Comparison of ENCODE assay signal across 16 cellular contexts in the genomic region with DNA sequence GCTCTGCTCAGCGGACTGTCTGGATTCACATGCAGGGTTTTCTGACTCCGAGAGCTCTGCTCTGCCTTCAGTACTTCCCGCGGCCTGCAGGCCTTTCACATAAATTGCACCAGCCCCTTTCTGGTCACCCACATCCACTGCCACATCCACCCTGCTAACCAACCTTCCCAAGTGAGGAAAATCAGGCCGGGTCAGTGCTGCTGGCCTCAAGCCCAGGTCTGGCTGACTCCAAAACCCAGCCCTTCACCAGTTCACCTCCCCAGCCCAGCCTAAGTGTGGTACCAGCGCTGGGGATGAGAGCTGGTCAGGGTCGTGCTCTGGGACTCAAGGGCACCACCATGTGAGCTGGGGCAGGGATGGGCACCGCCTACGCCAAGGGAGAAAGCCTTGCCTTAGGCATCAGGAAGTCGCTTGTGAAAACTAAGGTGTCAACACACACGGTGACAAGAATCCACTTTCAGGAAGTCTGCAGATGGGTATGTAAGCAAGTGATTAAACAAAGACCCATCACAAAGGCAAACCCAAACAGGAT. TPM values are rescaled to one million over a fixed set of nuclear protein-coding genes. Genes with fewer than 3 reads are reported as not detected.
DNase-seq lines count a peak whose midpoint lies in the region; ATAC-seq and TF ChIP-seq lines count a peak whose summit lies in the region.
"Had no signal": no experiment of that assay in that cellular context is flagged by ENCODE, and none has a peak within 500 bp of the region (broad histone marks: within the 10 kb centered on the region; RNA-seq: fewer than 3 reads in every experiment).

No MANE protein-coding gene starts in this region.

- WGBS in mesodermal cell (ENCODE audit: insufficient coverage in 2 of 2), 2 experiments: 89 to 96% methylated on average over 8 to 9 of the region's 11 CpGs

- H3K36me3 Mint-ChIP-seq in CD8-positive, alpha-beta T cell: peaks cover 72% of the 10 kb centered on the region

- no peak overlapping the region for H3K4me3 Mint-ChIP-seq in CD8-positive, alpha-beta T cell
- H3K4me3 Mint-ChIP-seq: activated T-cell treated with anti-CD3 and anti-CD28 coated beads, Interleukin-2, amount 50 U/mL, for 24 hours had no signal

- no peaks in the 10 kb centered on the region for H3K9me3 ChIP-seq in CD8-positive, alpha-beta T cell (ENCODE audit: low read length)
- H3K9me3 ChIP-seq in mesodermal cell (ENCODE audit: control insufficient read depth, low read length): no peaks in the 10 kb centered on the region
- H3K9me3 ChIP-seq: right lobe of liver had no signal

- CTCF ChIA-PET in CD8-positive, alpha-beta T cell (lab: Charles Lee): interaction anchor here (1.3 kb wide), 1 partner anchor 29 kb away, joined by 3 read pairs; no protein-coding TSS in a partner anchor

- no peaks in the 10 kb centered on the region for H3K27me3 Mint-ChIP-seq in CD8-positive, alpha-beta T cell (ENCODE audit: low read depth)
- H3K27me3 Mint-ChIP-seq: activated T-cell treated with anti-CD3 and anti-CD28 coated beads, Interleukin-2, amount 50 U/mL, for 24 hours had no signal

- intact Hi-C loops in CD8-positive, alpha-beta T cell (cut with DNase I, micrococcal nuclease): no loop called here

- H3K4me1 ChIP-seq in CD8-positive, alpha-beta T cell (ENCODE audit: insufficient read depth, low read length): peaks cover 9% of the 10 kb centered on the region
- H3K4me1 ChIP-seq in mesodermal cell (ENCODE audit: control insufficient read depth, insufficient read depth, low read length, poor library complexity, severe bottlenecking): peaks cover 8% of the 10 kb centered on the region

- ATAC-seq in CD8-positive, alpha-beta T cell: no peak
- ATAC-seq: activated CD4-positive, CD25-positive, alpha-beta regulatory T cell treated with anti-CD3 and anti-CD28 coated beads, Interleukin-2, amount 50 U/mL, for 24 hours had no signal

- POLR2A ChIA-PET in CD8-positive, alpha-beta T cell (lab: Charles Lee): no interaction called here

- no peak for TF ChIP-seq CTCF in CD8-positive, alpha-beta T cell (IDR thresholded peaks at IDR 0.05)
- TF ChIP-seq CTCF in coronary artery (IDR thresholded peaks at IDR 0.05): no peak

- peaks cover 26% of the 10 kb centered on the region for H3K4me1 Mint-ChIP-seq in CD8-positive, alpha-beta T cell (ENCODE audit: low read depth)

- peak in 1 of 7 experiments; percentile 3 for DNase-seq in CD8-positive, alpha-beta T cell
- DNase-seq in H7 (peak; percentile 19), coronary artery (ENCODE audit: low spot score) (peak; percentile 58), NCI-H82 treated with DMSO at 0.1 percent for 48 hours (lab: John Stamatoyannopoulos, UW; ENCODE audit: unreplicated experiment) (no peak), T-helper 2 cell (no peak), globus pallidus (ENCODE audit: low spot score) (no peak)
- DNase-seq: activated T-cell treated with anti-CD3 and anti-CD28 coated beads, Interleukin-2, amount 50 U/mL, for 24 hours; C1 segment of cervical spinal cord; glutamatergic neuron; GM23248; midbrain; NCI-H748 treated with DMSO at 0.1 percent for 48 hours; stimulated activated CD4-positive, alpha-beta T cell treated with anti-CD3 and anti-CD28 coated beads, Interleukin-2, amount 100 ng/mL, for 24 hours had no signal

- H3K27me3 ChIP-seq in CD8-positive, alpha-beta T cell (ENCODE audit: insufficient read depth, low read length): no peaks in the 10 kb centered on the region
- H3K27me3 ChIP-seq in H7 (ENCODE audit: control insufficient read depth, insufficient read depth, low read length): no peaks in the 10 kb centered on the region
- H3K27me3 ChIP-seq: right lobe of liver had no signal

- H3K27ac ChIP-seq in CD8-positive, alpha-beta T cell (ENCODE audit: low read depth, low read length): no peak overlapping the region
- H3K27ac ChIP-seq in coronary artery (no peak overlapping the region), mesodermal cell (ENCODE audit: low read depth, low read length, severe bottlenecking) (peak overlapping the region; percentile 36)
- H3K27ac ChIP-seq: GM23248, right lobe of liver had no signal

- peak overlapping the region; percentile 86 for H3K27ac Mint-ChIP-seq in CD8-positive, alpha-beta T cell

- no peak overlapping the region for H3K4me3 ChIP-seq in CD8-positive, alpha-beta T cell (ENCODE audit: low read depth, low read length)
- no peak overlapping the region for H3K4me3 ChIP-seq in H7 (ENCODE audit: insufficient read depth, low read depth, low read length)
- no peak overlapping the region for H3K4me3 ChIP-seq in coronary artery
- H3K4me3 ChIP-seq in mesodermal cell (ENCODE audit: extremely low read depth, insufficient read depth, low read length, poor library complexity, severe bottlenecking): no peak overlapping the region
- H3K4me3 ChIP-seq: GM23248, right lobe of liver had no signal

- peaks cover 51% of the 10 kb centered on the region for H3K36me3 ChIP-seq in CD8-positive, alpha-beta T cell (ENCODE audit: insufficient read depth, low read length)
- H3K36me3 ChIP-seq in H7 (replicated peaks; ENCODE audit: control insufficient read depth, insufficient read depth, low read length) (peaks cover 15% of the 10 kb centered on the region), mesodermal cell (ENCODE audit: control insufficient read depth, insufficient read depth, low read length) (peaks cover 76% of the 10 kb centered on the region)

- no peaks in the 10 kb centered on the region for H3K9me3 Mint-ChIP-seq in CD8-positive, alpha-beta T cell
- H3K9me3 Mint-ChIP-seq: activated T-cell treated with anti-CD3 and anti-CD28 coated beads, Interleukin-2, amount 50 U/mL, for 24 hours had no signal

RNA-seq across cellular contexts. Expression of gene LMAN2, which starts 12.3 kb away (rescaled TPM):
- total RNA-seq in CD8-positive, alpha-beta T cell: 10 to 100 TPM; 49.0 to 61.4 TPM
- 221 and 225 TPM in 2 replicates for total RNA-seq in H7 (2014; rRNA removed; shearing (Covaris generic))
- 200 TPM for polyA plus RNA-seq in mesodermal cell (2013, experiment 1 of 2)
- 172 TPM for polyA plus RNA-seq in mesodermal cell (2013, experiment 2 of 2)

RNA-seq across cellular contexts. Expression of gene RGS14, which starts 18.6 kb away (rescaled TPM):
- 10 to 100 TPM; 22.7 to 23.5 TPM for total RNA-seq in CD8-positive, alpha-beta T cell
- total RNA-seq in H7 (2014; rRNA removed; shearing (Covaris generic)): 31.0 and 32.4 TPM in 2 replicates
- 23.0 TPM for polyA plus RNA-seq in mesodermal cell (2013, experiment 1 of 2)
- polyA plus RNA-seq in mesodermal cell (2013, experiment 2 of 2): 16.1 TPM

RNA-seq across cellular contexts. Expression of gene MXD3, which starts 27.5 kb away (rescaled TPM):
- 1 to 10 TPM; 6.2 to 8.5 TPM for total RNA-seq in CD8-positive, alpha-beta T cell
- 26.4 and 27.2 TPM in 2 replicates for total RNA-seq in H7 (2014; rRNA removed; shearing (Covaris generic))
- polyA plus RNA-seq in mesodermal cell (2013, experiment 1 of 2): 27.3 TPM
- 25.9 TPM for polyA plus RNA-seq in mesodermal cell (2013, experiment 2 of 2)

RNA-seq across cellular contexts. Expression of gene PRELID1, which starts 35.6 kb away (rescaled TPM):
- 10 to 100 TPM; 15.5 to 23.7 TPM for total RNA-seq in CD8-positive, alpha-beta T cell
- 360 and 469 TPM in 2 replicates for total RNA-seq in H7 (2014; rRNA removed; shearing (Covaris generic))
- 207 TPM for polyA plus RNA-seq in mesodermal cell (2013, experiment 1 of 2)
- 180 TPM for polyA plus RNA-seq in mesodermal cell (2013, experiment 2 of 2)

RNA-seq across cellular contexts. Expression of gene RAB24, which starts 35.7 kb away (rescaled TPM):
- total RNA-seq in CD8-positive, alpha-beta T cell: 10 to 100 TPM; 14.1 to 19.8 TPM
- 25.4 and 35.7 TPM in 2 replicates for total RNA-seq in H7 (2014; rRNA removed; shearing (Covaris generic))
- polyA plus RNA-seq in mesodermal cell (2013, experiment 1 of 2): 19.8 TPM
- polyA plus RNA-seq in mesodermal cell (2013, experiment 2 of 2): 17.9 TPM

Comparison
In these comparisons a context has a peak if more than half of its experiments do, and no peak if none do; other contexts are left out.
1. DNase-seq: peak in H7 (single experiment) and coronary artery (single experiment); none in NCI-H82 treated with DMSO at 0.1 percent for 48 hours (single experiment), T-helper 2 cell (0 of 5) and globus pallidus (single experiment).